1 cellular context compared by ENCODE assay signal in the genomic region with DNA sequence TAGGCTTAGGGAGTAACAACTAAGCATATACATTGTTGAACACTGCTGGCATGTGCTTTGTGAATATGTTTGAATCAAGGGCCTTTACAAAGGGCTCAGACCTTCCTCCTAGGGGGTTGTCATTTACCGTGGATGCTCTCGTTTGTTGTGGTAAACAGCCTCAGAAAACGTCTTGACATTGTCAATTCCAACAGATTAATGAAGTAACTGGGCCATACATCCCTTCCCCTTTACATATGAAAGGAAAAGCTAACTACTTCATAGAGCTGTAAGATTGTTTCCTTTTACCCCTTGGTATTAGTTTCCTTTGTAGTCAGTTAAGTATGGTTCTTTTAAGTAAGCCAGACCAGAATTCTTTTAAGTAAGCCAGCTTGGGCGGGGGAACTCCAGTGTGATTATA.
TF ChIP-seq lines count a peak whose summit lies in the region.

No MANE protein-coding gene starts in this region.

TF ChIP-seq in WTC11, 78 proteins besides CTCF, POLR2A, EP300 and RAD21 (continued from another document and continues in another):
- TF ChIP-seq, protein P1, sequence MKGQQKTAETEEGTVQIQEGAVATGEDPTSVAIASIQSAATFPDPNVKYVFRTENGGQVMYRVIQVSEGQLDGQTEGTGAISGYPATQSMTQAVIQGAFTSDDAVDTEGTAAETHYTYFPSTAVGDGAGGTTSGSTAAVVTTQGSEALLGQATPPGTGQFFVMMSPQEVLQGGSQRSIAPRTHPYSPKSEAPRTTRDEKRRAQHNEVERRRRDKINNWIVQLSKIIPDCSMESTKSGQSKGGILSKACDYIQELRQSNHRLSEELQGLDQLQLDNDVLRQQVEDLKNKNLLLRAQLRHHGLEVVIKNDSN (CRISPR knock-in tag; IDR thresholded peaks at IDR 0.05): no peak
- TF ChIP-seq JAZF1 (CRISPR knock-in tag; IDR thresholded peaks at IDR 0.05): no peak
- no peak for TF ChIP-seq ESRRA (CRISPR knock-in tag; IDR thresholded peaks at IDR 0.05; ENCODE audit: borderline replicate concordance)
- no peak for TF ChIP-seq SMAD3 (CRISPR knock-in tag; IDR thresholded peaks at IDR 0.05; ENCODE audit: borderline replicate concordance)
- TF ChIP-seq GRHL2 (CRISPR knock-in tag; IDR thresholded peaks at IDR 0.05; ENCODE audit: insufficient replicate concordance, severe bottlenecking): no peak
- TF ChIP-seq, protein P2, sequence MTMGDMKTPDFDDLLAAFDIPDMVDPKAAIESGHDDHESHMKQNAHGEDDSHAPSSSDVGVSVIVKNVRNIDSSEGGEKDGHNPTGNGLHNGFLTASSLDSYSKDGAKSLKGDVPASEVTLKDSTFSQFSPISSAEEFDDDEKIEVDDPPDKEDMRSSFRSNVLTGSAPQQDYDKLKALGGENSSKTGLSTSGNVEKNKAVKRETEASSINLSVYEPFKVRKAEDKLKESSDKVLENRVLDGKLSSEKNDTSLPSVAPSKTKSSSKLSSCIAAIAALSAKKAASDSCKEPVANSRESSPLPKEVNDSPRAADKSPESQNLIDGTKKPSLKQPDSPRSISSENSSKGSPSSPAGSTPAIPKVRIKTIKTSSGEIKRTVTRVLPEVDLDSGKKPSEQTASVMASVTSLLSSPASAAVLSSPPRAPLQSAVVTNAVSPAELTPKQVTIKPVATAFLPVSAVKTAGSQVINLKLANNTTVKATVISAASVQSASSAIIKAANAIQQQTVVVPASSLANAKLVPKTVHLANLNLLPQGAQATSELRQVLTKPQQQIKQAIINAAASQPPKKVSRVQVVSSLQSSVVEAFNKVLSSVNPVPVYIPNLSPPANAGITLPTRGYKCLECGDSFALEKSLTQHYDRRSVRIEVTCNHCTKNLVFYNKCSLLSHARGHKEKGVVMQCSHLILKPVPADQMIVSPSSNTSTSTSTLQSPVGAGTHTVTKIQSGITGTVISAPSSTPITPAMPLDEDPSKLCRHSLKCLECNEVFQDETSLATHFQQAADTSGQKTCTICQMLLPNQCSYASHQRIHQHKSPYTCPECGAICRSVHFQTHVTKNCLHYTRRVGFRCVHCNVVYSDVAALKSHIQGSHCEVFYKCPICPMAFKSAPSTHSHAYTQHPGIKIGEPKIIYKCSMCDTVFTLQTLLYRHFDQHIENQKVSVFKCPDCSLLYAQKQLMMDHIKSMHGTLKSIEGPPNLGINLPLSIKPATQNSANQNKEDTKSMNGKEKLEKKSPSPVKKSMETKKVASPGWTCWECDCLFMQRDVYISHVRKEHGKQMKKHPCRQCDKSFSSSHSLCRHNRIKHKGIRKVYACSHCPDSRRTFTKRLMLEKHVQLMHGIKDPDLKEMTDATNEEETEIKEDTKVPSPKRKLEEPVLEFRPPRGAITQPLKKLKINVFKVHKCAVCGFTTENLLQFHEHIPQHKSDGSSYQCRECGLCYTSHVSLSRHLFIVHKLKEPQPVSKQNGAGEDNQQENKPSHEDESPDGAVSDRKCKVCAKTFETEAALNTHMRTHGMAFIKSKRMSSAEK (CRISPR knock-in tag; IDR thresholded peaks at IDR 0.05; ENCODE audit: borderline replicate concordance): no peak
- no peak for TF ChIP-seq NFE2L1 (CRISPR knock-in tag; IDR thresholded peaks at IDR 0.05)
- no peak for TF ChIP-seq CBFB (CRISPR knock-in tag; IDR thresholded peaks at IDR 0.05; ENCODE audit: low read depth)
- TF ChIP-seq GABPB1 (CRISPR knock-in tag; IDR thresholded peaks at IDR 0.05): no peak
- TF ChIP-seq, protein P3, sequence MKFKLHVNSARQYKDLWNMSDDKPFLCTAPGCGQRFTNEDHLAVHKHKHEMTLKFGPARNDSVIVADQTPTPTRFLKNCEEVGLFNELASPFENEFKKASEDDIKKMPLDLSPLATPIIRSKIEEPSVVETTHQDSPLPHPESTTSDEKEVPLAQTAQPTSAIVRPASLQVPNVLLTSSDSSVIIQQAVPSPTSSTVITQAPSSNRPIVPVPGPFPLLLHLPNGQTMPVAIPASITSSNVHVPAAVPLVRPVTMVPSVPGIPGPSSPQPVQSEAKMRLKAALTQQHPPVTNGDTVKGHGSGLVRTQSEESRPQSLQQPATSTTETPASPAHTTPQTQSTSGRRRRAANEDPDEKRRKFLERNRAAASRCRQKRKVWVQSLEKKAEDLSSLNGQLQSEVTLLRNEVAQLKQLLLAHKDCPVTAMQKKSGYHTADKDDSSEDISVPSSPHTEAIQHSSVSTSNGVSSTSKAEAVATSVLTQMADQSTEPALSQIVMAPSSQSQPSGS (CRISPR knock-in tag; IDR thresholded peaks at IDR 0.05; ENCODE audit: borderline replicate concordance, low read depth): no peak
- TF ChIP-seq, protein P4, sequence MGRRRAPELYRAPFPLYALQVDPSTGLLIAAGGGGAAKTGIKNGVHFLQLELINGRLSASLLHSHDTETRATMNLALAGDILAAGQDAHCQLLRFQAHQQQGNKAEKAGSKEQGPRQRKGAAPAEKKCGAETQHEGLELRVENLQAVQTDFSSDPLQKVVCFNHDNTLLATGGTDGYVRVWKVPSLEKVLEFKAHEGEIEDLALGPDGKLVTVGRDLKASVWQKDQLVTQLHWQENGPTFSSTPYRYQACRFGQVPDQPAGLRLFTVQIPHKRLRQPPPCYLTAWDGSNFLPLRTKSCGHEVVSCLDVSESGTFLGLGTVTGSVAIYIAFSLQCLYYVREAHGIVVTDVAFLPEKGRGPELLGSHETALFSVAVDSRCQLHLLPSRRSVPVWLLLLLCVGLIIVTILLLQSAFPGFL (CRISPR knock-in tag; IDR thresholded peaks at IDR 0.05; ENCODE audit: borderline replicate concordance): no peak
- TF ChIP-seq, protein P5, sequence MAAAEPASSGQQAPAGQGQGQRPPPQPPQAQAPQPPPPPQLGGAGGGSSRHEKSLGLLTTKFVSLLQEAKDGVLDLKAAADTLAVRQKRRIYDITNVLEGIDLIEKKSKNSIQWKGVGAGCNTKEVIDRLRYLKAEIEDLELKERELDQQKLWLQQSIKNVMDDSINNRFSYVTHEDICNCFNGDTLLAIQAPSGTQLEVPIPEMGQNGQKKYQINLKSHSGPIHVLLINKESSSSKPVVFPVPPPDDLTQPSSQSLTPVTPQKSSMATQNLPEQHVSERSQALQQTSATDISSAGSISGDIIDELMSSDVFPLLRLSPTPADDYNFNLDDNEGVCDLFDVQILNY (CRISPR knock-in tag; IDR thresholded peaks at IDR 0.05): no peak
- TF ChIP-seq NFATC4 (CRISPR knock-in tag; IDR thresholded peaks at IDR 0.05): no peak
- TF ChIP-seq ZNF138 (CRISPR knock-in tag; conservative IDR thresholded peaks at IDR 0.05): no peak
- TF ChIP-seq, protein P6, sequence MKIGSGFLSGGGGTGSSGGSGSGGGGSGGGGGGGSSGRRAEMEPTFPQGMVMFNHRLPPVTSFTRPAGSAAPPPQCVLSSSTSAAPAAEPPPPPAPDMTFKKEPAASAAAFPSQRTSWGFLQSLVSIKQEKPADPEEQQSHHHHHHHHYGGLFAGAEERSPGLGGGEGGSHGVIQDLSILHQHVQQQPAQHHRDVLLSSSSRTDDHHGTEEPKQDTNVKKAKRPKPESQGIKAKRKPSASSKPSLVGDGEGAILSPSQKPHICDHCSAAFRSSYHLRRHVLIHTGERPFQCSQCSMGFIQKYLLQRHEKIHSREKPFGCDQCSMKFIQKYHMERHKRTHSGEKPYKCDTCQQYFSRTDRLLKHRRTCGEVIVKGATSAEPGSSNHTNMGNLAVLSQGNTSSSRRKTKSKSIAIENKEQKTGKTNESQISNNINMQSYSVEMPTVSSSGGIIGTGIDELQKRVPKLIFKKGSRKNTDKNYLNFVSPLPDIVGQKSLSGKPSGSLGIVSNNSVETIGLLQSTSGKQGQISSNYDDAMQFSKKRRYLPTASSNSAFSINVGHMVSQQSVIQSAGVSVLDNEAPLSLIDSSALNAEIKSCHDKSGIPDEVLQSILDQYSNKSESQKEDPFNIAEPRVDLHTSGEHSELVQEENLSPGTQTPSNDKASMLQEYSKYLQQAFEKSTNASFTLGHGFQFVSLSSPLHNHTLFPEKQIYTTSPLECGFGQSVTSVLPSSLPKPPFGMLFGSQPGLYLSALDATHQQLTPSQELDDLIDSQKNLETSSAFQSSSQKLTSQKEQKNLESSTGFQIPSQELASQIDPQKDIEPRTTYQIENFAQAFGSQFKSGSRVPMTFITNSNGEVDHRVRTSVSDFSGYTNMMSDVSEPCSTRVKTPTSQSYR (CRISPR knock-in tag; IDR thresholded peaks at IDR 0.05): no peak
- TF ChIP-seq ZBTB21 (CRISPR knock-in tag; IDR thresholded peaks at IDR 0.05; ENCODE audit: borderline replicate concordance): no peak
- no peak for TF ChIP-seq PRRX2 (CRISPR knock-in tag; IDR thresholded peaks at IDR 0.05)
- no peak for TF ChIP-seq MXD4 (CRISPR knock-in tag; IDR thresholded peaks at IDR 0.05; ENCODE audit: borderline replicate concordance)
- TF ChIP-seq, protein P7, sequence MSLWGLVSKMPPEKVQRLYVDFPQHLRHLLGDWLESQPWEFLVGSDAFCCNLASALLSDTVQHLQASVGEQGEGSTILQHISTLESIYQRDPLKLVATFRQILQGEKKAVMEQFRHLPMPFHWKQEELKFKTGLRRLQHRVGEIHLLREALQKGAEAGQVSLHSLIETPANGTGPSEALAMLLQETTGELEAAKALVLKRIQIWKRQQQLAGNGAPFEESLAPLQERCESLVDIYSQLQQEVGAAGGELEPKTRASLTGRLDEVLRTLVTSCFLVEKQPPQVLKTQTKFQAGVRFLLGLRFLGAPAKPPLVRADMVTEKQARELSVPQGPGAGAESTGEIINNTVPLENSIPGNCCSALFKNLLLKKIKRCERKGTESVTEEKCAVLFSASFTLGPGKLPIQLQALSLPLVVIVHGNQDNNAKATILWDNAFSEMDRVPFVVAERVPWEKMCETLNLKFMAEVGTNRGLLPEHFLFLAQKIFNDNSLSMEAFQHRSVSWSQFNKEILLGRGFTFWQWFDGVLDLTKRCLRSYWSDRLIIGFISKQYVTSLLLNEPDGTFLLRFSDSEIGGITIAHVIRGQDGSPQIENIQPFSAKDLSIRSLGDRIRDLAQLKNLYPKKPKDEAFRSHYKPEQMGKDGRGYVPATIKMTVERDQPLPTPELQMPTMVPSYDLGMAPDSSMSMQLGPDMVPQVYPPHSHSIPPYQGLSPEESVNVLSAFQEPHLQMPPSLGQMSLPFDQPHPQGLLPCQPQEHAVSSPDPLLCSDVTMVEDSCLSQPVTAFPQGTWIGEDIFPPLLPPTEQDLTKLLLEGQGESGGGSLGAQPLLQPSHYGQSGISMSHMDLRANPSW (CRISPR knock-in tag; conservative IDR thresholded peaks at IDR 0.05; ENCODE audit: low read depth): no peak
- TF ChIP-seq, protein P8, sequence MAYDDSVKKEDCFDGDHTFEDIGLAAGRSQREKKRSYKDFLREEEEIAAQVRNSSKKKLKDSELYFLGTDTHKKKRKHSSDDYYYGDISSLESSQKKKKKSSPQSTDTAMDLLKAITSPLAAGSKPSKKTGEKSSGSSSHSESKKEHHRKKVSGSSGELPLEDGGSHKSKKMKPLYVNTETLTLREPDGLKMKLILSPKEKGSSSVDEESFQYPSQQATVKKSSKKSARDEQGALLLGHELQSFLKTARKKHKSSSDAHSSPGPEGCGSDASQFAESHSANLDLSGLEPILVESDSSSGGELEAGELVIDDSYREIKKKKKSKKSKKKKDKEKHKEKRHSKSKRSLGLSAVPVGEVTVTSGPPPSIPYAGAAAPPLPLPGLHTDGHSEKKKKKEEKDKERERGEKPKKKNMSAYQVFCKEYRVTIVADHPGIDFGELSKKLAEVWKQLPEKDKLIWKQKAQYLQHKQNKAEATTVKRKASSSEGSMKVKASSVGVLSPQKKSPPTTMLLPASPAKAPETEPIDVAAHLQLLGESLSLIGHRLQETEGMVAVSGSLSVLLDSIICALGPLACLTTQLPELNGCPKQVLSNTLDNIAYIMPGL (CRISPR knock-in tag; IDR thresholded peaks at IDR 0.05): no peak
- TF ChIP-seq SP1 (CRISPR knock-in tag; conservative IDR thresholded peaks at IDR 0.05): 0 out of 2 replicates have a peak, but pooled peaks have one; percentile 20
- TF ChIP-seq, protein P9, sequence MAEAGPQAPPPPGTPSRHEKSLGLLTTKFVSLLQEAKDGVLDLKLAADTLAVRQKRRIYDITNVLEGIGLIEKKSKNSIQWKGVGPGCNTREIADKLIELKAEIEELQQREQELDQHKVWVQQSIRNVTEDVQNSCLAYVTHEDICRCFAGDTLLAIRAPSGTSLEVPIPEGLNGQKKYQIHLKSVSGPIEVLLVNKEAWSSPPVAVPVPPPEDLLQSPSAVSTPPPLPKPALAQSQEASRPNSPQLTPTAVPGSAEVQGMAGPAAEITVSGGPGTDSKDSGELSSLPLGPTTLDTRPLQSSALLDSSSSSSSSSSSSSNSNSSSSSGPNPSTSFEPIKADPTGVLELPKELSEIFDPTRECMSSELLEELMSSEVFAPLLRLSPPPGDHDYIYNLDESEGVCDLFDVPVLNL (CRISPR knock-in tag; IDR thresholded peaks at IDR 0.05; ENCODE audit: borderline replicate concordance, low read depth): no peak
- TF ChIP-seq SMAD4 (CRISPR knock-in tag; IDR thresholded peaks at IDR 0.05): no peak
- TF ChIP-seq, protein P10, sequence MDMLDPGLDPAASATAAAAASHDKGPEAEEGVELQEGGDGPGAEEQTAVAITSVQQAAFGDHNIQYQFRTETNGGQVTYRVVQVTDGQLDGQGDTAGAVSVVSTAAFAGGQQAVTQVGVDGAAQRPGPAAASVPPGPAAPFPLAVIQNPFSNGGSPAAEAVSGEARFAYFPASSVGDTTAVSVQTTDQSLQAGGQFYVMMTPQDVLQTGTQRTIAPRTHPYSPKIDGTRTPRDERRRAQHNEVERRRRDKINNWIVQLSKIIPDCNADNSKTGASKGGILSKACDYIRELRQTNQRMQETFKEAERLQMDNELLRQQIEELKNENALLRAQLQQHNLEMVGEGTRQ (CRISPR knock-in tag; IDR thresholded peaks at IDR 0.05): no peak
- TF ChIP-seq NR1H2 (CRISPR knock-in tag; IDR thresholded peaks at IDR 0.05): no peak
- TF ChIP-seq, protein P11, sequence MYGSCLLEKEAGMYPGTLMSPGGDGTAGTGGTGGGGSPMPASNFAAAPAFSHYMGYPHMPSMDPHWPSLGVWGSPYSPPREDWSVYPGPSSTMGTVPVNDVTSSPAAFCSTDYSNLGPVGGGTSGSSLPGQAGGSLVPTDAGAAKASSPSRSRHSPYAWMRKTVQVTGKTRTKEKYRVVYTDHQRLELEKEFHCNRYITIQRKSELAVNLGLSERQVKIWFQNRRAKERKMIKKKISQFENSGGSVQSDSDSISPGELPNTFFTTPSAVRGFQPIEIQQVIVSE (CRISPR knock-in tag; IDR thresholded peaks at IDR 0.05; ENCODE audit: borderline replicate concordance): no peak
- peak; percentile 57; the same call in 1 of the 2 replicates for TF ChIP-seq ETV6 (CRISPR knock-in tag; IDR thresholded peaks at IDR 0.05)
- TF ChIP-seq TEAD1 (CRISPR knock-in tag; IDR thresholded peaks at IDR 0.05): peak; percentile 93
- no peak for TF ChIP-seq ZNF263 (CRISPR knock-in tag; IDR thresholded peaks at IDR 0.05; ENCODE audit: low read depth)
